ENCODE assay signal across 19 cellular contexts in genomic region chrX:123084797-123085196, GRCh38.
DNase-seq lines count a peak whose midpoint lies in the region; ATAC-seq, FAIRE-seq and TF ChIP-seq lines count a peak whose summit lies in the region.
"Had no signal": no experiment of that assay in that cellular context is flagged by ENCODE, and none has a peak within 500 bp of the region (broad histone marks: within the 10 kb centered on the region; RNA-seq: fewer than 3 reads in every experiment).

No MANE protein-coding gene starts in this region.

- H3K4me2 ChIP-seq in skeletal muscle satellite cell (ENCODE audit: low read length) = no peak overlapping the region
- H3K4me2 ChIP-seq: BLaER1 treated with 17β-estradiol and CSF1 and Interleukin-3, amounts not matched to agents 10 nM and 100 nM had no signal

- DNase-seq in GM04504 (ENCODE audit: low read depth) (peak; percentile 52), amniotic epithelial cell (ENCODE audit: low read depth) (peak; percentile 62), fibroblast of villous mesenchyme (ENCODE audit: low read depth) (peak; percentile 58), D721Med (ENCODE audit: insufficient read length, low spot score) (no peak), GM12892 (ENCODE audit: insufficient read length) (no peak)
- DNase-seq: Karpas-422; NCI-H1417; NK-92 treated with Interleukin-12 subunit alpha and Interleukin-12 subunit beta, amount 100 ng/mL, for 24 hours; occipital lobe; SIG-M5; sigmoid colon; stimulated activated CD4-positive, alpha-beta T cell treated with anti-CD3 and anti-CD28 coated beads, Interleukin-4, amount 100 ng/mL, for 4 hours; T-helper 17 cell had no signal

- ATAC-seq in HG02610 (IDR thresholded peaks at IDR 0.05; ENCODE audit: unreplicated experiment) (no peak), GM21528 (IDR thresholded peaks at IDR 0.05; ENCODE audit: low FRiP score, unreplicated experiment) (no peak)
- ATAC-seq: activated CD4-positive, CD25-positive, alpha-beta regulatory T cell treated with anti-CD3 and anti-CD28 coated beads, Interleukin-2, amount 50 U/mL, for 24 hours; T-helper 17 cell had no signal

- H3K4me1 ChIP-seq in skeletal muscle satellite cell (ENCODE audit: control insufficient read depth, insufficient read depth, low read length) = peaks cover 16% of the 10 kb centered on the region
- H3K4me1 ChIP-seq: BLaER1 treated with 17β-estradiol and CSF1 and Interleukin-3, amounts not matched to agents 10 nM and 100 nM; sigmoid colon had no signal

- no peaks in the 10 kb centered on the region for H3K36me3 ChIP-seq in skeletal muscle satellite cell (ENCODE audit: insufficient read depth, low read length)
- H3K36me3 ChIP-seq: BLaER1 treated with 17β-estradiol and CSF1 and Interleukin-3, amounts not matched to agents 10 nM and 100 nM; sigmoid colon; thoracic aorta had no signal

- peak overlapping the region; percentile 50 for H3K9ac ChIP-seq in skeletal muscle satellite cell (ENCODE audit: low read depth, low read length)
- H3K9ac ChIP-seq: BLaER1 treated with 17β-estradiol and CSF1 and Interleukin-3, amounts not matched to agents 10 nM and 100 nM had no signal

- H3K4me3 ChIP-seq in fibroblast of villous mesenchyme (ENCODE audit: low read depth, low read length) = no peak overlapping the region
- no peak overlapping the region for H3K4me3 ChIP-seq in skeletal muscle satellite cell (ENCODE audit: low read length)
- H3K4me3 ChIP-seq: BLaER1 treated with 17β-estradiol and CSF1 and Interleukin-3, amounts not matched to agents 10 nM and 100 nM; sigmoid colon; thoracic aorta had no signal

- H3K9me3 ChIP-seq in skeletal muscle satellite cell (replicated peaks; ENCODE audit: low read length) = no peaks in the 10 kb centered on the region
- H3K9me3 ChIP-seq: sigmoid colon, thoracic aorta had no signal

- no peak for TF ChIP-seq POLR2A in GM12892 (IDR thresholded peaks at IDR 0.05; ENCODE audit: low read depth, low read length)

- TF ChIP-seq CTCF in fibroblast of villous mesenchyme (IDR thresholded peaks at IDR 0.05; ENCODE audit: insufficient read depth, low read depth, low read length) (no peak), D721Med (IDR thresholded peaks at IDR 0.05; ENCODE audit: insufficient read depth, missing control alignments) (no peak)

- no peaks in the 10 kb centered on the region for H3K27me3 ChIP-seq in skeletal muscle satellite cell (ENCODE audit: control insufficient read depth, insufficient read depth, low read length)
- H3K27me3 ChIP-seq: sigmoid colon had no signal

- FAIRE-seq in D721Med (lab: Jason Lieb, UNC) (no peak), GM12892 (lab: Jason Lieb, UNC) (no peak)

Comparison
In these comparisons a context has a peak if more than half of its experiments do, and no peak if none do; other contexts are left out.
1. DNase-seq: peak in GM04504 (single experiment), amniotic epithelial cell (single experiment) and fibroblast of villous mesenchyme (single experiment); none in D721Med (single experiment) and GM12892 (single experiment).